In genomic region chr14:73613046-73613383, GRCh38 we compare ENCODE assay signal across 9 cellular contexts. TPM values are rescaled to one million over a fixed set of nuclear protein-coding genes. Genes with fewer than 3 reads are reported as not detected.
DNase-seq lines count a peak whose midpoint lies in the region; ATAC-seq, FAIRE-seq and TF ChIP-seq lines count a peak whose summit lies in the region.
"Had no signal": no experiment of that assay in that cellular context is flagged by ENCODE, and none has a peak within 500 bp of the region (broad histone marks: within the 10 kb centered on the region; RNA-seq: fewer than 3 reads in every experiment).

No MANE protein-coding gene starts in this region.

- H3K27me3 ChIP-seq in kidney epithelial cell (ENCODE audit: control insufficient read depth, insufficient read depth, low read length), result no peaks in the 10 kb centered on the region
- no peaks in the 10 kb centered on the region for H3K27me3 ChIP-seq in suprapubic skin

- TF ChIP-seq CTCF in astrocyte of the cerebellum (IDR thresholded peaks at IDR 0.05; ENCODE audit: low read depth, low read length, missing control alignments) (no peak), kidney epithelial cell (IDR thresholded peaks at IDR 0.05; ENCODE audit: insufficient read depth, low read length, poor library complexity, severe bottlenecking) (no peak), suprapubic skin (IDR thresholded peaks at IDR 0.05) (no peak)

- no peak for TF ChIP-seq EP300 in suprapubic skin (IDR thresholded peaks at IDR 0.05)

- H3K4me3 ChIP-seq in astrocyte of the cerebellum (ENCODE audit: low read depth, low read length) (peak overlapping the region; percentile 54), kidney epithelial cell (ENCODE audit: low read depth, low read length) (peak overlapping the region; percentile 54), suprapubic skin (peak overlapping the region; percentile 67)

- FAIRE-seq in HTR-8/SVneo (lab: Jason Lieb, UNC), result no peak

- peak overlapping the region; percentile 83 for H3K27ac ChIP-seq in suprapubic skin

- WGBS in suprapubic skin, result 3% methylated on average over 9 of the region's 13 CpGs

- H3K4me1 ChIP-seq in suprapubic skin, result no peaks in the 10 kb centered on the region

- TF ChIP-seq POLR2A in suprapubic skin (IDR thresholded peaks at IDR 0.05), result no peak

- H3K36me3 ChIP-seq in kidney epithelial cell (ENCODE audit: control insufficient read depth, insufficient read depth, low read length) (no peaks in the 10 kb centered on the region), suprapubic skin (no peaks in the 10 kb centered on the region)

- peak; percentile 31 for DNase-seq in DMS114 treated with DMSO at 0.1 percent for 48 hours (lab: John Stamatoyannopoulos, UW; ENCODE audit: unreplicated experiment)
- peak; percentile 57 for DNase-seq in HTR-8/SVneo (ENCODE audit: insufficient read length, low spot score)
- DNase-seq in astrocyte of the cerebellum (ENCODE audit: low read depth), result no peak
- DNase-seq in kidney epithelial cell (ENCODE audit: low read depth), result no peak
- no peak for DNase-seq in suprapubic skin (ENCODE audit: low spot score in 2 of 2)
- no peak for DNase-seq in activated CD4-positive, alpha-beta T cell treated with anti-CD3 and anti-CD28 coated beads for 48 hours

- no peaks in the 10 kb centered on the region for H3K9me3 ChIP-seq in suprapubic skin

- ATAC-seq in HG03139 (IDR thresholded peaks at IDR 0.05; ENCODE audit: unreplicated experiment), result no peak
- ATAC-seq in HG02840 (IDR thresholded peaks at IDR 0.05; ENCODE audit: low FRiP score, unreplicated experiment), result no peak

- in situ Hi-C loops in astrocyte of the cerebellum (cut with HindIII; ENCODE audit: low sequenced_read_pairs), result no loop called here

RNA-seq across cellular contexts. Expression of gene ACOT6, which starts 0.7 kb away (rescaled TPM):
- total RNA-seq in kidney epithelial cell (not detected in 2 replicates), suprapubic skin (1 to 10 TPM in 1 of 4 donors, under 1 TPM in 1, not detected in 2; 0.91 to 1.5 TPM)
- total RNA-seq: myocyte had no signal

RNA-seq across cellular contexts. Expression of gene ACOT4, which starts 21.3 kb away (rescaled TPM):
- total RNA-seq in kidney epithelial cell (4.3 and 5.1 TPM in 2 replicates), suprapubic skin (1 to 10 TPM in 3 of 4 donors, under 1 TPM in 1; 0.72 to 2.4 (median 1.7) TPM)

RNA-seq across cellular contexts. Expression of gene DNAL1, which starts 31.8 kb away (rescaled TPM):
- total RNA-seq in kidney epithelial cell (19.3 and 23.3 TPM in 2 replicates), suprapubic skin (1 to 10 TPM; 1.8 to 3.6 (median 2.6) TPM)

RNA-seq across cellular contexts. Expression of gene ACOT2, which starts 44.0 kb away (rescaled TPM):
- total RNA-seq in kidney epithelial cell, result 19.2 and 26.2 TPM in 2 replicates
- total RNA-seq in suprapubic skin, result 10 to 100 TPM; 16.6 to 35.6 (median 23.1) TPM

RNA-seq across cellular contexts. Expression of gene HEATR4, which starts 54.3 kb away (rescaled TPM):
- 0.41 TPM in 1 of 2 replicates, not detected in the other for total RNA-seq in kidney epithelial cell
- 1 to 10 TPM in 1 of 4 donors, under 1 TPM in 2, not detected in 1; 0.34 to 1.7 (median 0.80) TPM for total RNA-seq in suprapubic skin

Comparison
In these comparisons a context has a peak if more than half of its experiments do, and no peak if none do; other contexts are left out.
1. DNase-seq: peak in DMS114 treated with DMSO at 0.1 percent for 48 hours (single experiment) and HTR-8/SVneo (single experiment); none in astrocyte of the cerebellum (single experiment), kidney epithelial cell (single experiment), suprapubic skin (0 of 2) and activated CD4-positive, alpha-beta T cell treated with anti-CD3 and anti-CD28 coated beads for 48 hours (single experiment).
2. Peak in every context shown above with its lines, with median percentiles within 50 percentile points of each other: H3K4me3 ChIP-seq.